In genomic region chr10:80464557-80465466, GRCh38 we compare ENCODE assay signal across 8 cellular contexts. TPM values are rescaled to one million over a fixed set of nuclear protein-coding genes. Genes with fewer than 3 reads are reported as not detected.
DNase-seq lines count a peak whose midpoint lies in the region; ATAC-seq and TF ChIP-seq lines count a peak whose summit lies in the region.

No MANE protein-coding gene starts in this region.

- no peaks in the 10 kb centered on the region for H3K9me3 ChIP-seq in ectodermal cell (ENCODE audit: control insufficient read depth, low read length)
- no peaks in the 10 kb centered on the region for H3K9me3 ChIP-seq in upper lobe of right lung

- peak; percentile 90 for DNase-seq in H7
- peak; percentile 46 for DNase-seq in OCI-M1 (lab: John Stamatoyannopoulos, UW)
- DNase-seq in middle frontal gyrus (ENCODE audit: extremely low spot score, low spot score) = peak; percentile 53
- no peak for DNase-seq in upper lobe of right lung

- peaks cover 91% of the 10 kb centered on the region for H3K4me1 ChIP-seq in ectodermal cell (ENCODE audit: control insufficient read depth, insufficient read depth, low read length)
- peaks cover 100% of the 10 kb centered on the region for H3K4me1 ChIP-seq in upper lobe of right lung

- H3K27ac ChIP-seq in ectodermal cell (ENCODE audit: insufficient read depth, low read depth, low read length, poor library complexity, severe bottlenecking) (peak overlapping the region; percentile 99), upper lobe of right lung (peak overlapping the region; percentile 98)

- peaks cover 1% of the 10 kb centered on the region; the same call in 1 of the 2 replicates for H3K27me3 ChIP-seq in H7 (ENCODE audit: control insufficient read depth, insufficient read depth, low read length)
- no peaks in the 10 kb centered on the region for H3K27me3 ChIP-seq in ectodermal cell (ENCODE audit: control insufficient read depth, insufficient read depth, low read length, poor library complexity, severe bottlenecking)
- H3K27me3 ChIP-seq in upper lobe of right lung = no peaks in the 10 kb centered on the region

- peak; percentile 1 for ATAC-seq in upper lobe of right lung
- ATAC-seq in GM18511 (IDR thresholded peaks at IDR 0.05; ENCODE audit: unreplicated experiment) = no peak
- no peak for ATAC-seq in HG03378 (IDR thresholded peaks at IDR 0.05; ENCODE audit: unreplicated experiment)
- ATAC-seq in HG03432 (IDR thresholded peaks at IDR 0.05; ENCODE audit: unreplicated experiment) = no peak

- WGBS in ectodermal cell, 2 experiments = 3 to 5% methylated on average over 15 of the region's 15 CpGs

- TF ChIP-seq CTCF in upper lobe of right lung (IDR thresholded peaks at IDR 0.05) = no peak

- intact Hi-C loops in upper lobe of right lung (cut with DNase I) = loop anchor here (5.0 kb wide), 1 partner anchor 42 kb away; no protein-coding TSS in a partner anchor

- no peaks in the 10 kb centered on the region for H3K36me3 ChIP-seq in H7 (replicated peaks; ENCODE audit: control insufficient read depth, insufficient read depth, low read length)
- H3K36me3 ChIP-seq in ectodermal cell (ENCODE audit: control insufficient read depth, insufficient read depth, low read length) = peaks cover 3% of the 10 kb centered on the region
- peaks cover 14% of the 10 kb centered on the region for H3K36me3 ChIP-seq in upper lobe of right lung

- H3K4me3 ChIP-seq in H7 (ENCODE audit: insufficient read depth, low read depth, low read length) (no peak overlapping the region), ectodermal cell (ENCODE audit: insufficient read depth, low read depth, low read length) (peak overlapping the region; percentile 40), upper lobe of right lung (peak overlapping the region; percentile 12)

RNA-seq across cellular contexts. Expression of gene TSPAN14, which starts 10.7 kb away (rescaled TPM):
- 36.3 and 37.6 TPM in 2 replicates for total RNA-seq in H7 (2014; rRNA removed; shearing (Covaris generic))
- polyA plus RNA-seq in ectodermal cell (2013, experiment 1 of 4) = 109 TPM
- polyA plus RNA-seq in ectodermal cell (2013, experiment 2 of 4) = 121 TPM
- polyA plus RNA-seq in ectodermal cell (2013, experiment 3 of 4) = 107 TPM
- 122 TPM for polyA plus RNA-seq in ectodermal cell (2013, experiment 4 of 4)
- 157 TPM for total RNA-seq in upper lobe of right lung

RNA-seq across cellular contexts. Expression of gene PRXL2A, which starts 56.5 kb away (rescaled TPM):
- 35.0 and 36.1 TPM in 2 replicates for total RNA-seq in H7 (2014; rRNA removed; shearing (Covaris generic))
- polyA plus RNA-seq in ectodermal cell (2013, experiment 1 of 4) = 122 TPM
- polyA plus RNA-seq in ectodermal cell (2013, experiment 2 of 4) = 123 TPM
- polyA plus RNA-seq in ectodermal cell (2013, experiment 3 of 4) = 82.0 TPM
- polyA plus RNA-seq in ectodermal cell (2013, experiment 4 of 4) = 83.4 TPM
- 52.9 TPM for total RNA-seq in upper lobe of right lung
